In the genomic region with DNA sequence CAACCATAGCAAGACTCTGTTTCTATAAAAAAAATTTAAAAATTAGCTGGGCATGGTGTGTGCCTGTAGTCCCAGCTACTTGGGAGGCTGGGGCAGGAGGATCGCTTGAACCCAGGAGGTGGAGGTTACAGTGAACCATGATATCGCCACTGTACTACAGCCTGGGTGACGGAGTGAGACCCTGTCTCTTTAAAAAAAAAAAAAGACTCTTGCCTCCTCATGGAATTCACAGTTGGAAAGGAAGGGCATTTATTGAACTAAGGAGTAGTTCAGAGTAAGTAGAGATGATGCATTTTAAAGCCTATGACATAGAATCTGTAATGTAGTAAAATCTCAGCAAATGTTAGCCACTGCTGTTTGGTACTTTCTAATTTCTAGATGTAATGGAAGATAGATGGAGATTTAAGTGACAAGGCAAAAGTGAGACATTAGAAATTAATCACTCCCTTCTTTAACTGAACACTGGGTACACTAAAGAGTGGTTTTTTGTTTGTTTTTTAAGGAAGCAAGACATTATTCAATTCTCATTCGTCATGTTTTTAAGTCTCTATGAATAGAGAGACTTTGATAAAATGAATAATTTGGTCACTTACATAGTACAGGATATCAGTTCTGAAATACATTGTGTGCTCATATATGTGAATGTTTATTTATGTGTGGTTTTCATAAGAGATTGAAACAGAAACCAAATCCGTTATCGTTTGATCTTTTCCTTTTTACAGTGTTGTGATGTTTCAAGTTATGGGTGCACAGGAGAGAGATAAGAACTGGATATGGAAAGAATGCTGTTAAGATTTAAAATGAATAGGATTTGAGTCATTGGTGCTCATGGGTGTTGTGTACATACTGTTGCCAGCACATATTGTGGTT, we compare ENCODE assay signal across 8 cellular contexts. TPM values are rescaled to one million over a fixed set of nuclear protein-coding genes. Genes with fewer than 3 reads are reported as not detected.
A peak's percentile ranks its signal among the peaks of the same experiment; 100 is the strongest.
DNase-seq lines count a peak whose midpoint lies in the region; ATAC-seq and TF ChIP-seq lines count a peak whose summit lies in the region.

No MANE protein-coding gene starts in this region.

- H3K27me3 ChIP-seq in AG04450 (ENCODE audit: control insufficient read depth, insufficient read depth, low read length), result no peaks in the 10 kb centered on the region
- no peaks in the 10 kb centered on the region for H3K27me3 ChIP-seq in kidney epithelial cell (ENCODE audit: control insufficient read depth, insufficient read depth, low read length)
- no peaks in the 10 kb centered on the region for H3K27me3 ChIP-seq in upper lobe of left lung

- peak overlapping the region; percentile 55 for H3K4me3 Mint-ChIP-seq in activated naive CD8-positive, alpha-beta T cell

- peak; percentile 72 for ATAC-seq in GM19035 (IDR thresholded peaks at IDR 0.05; ENCODE audit: unreplicated experiment)
- peak; percentile 74 for ATAC-seq in HG03469 (IDR thresholded peaks at IDR 0.05; ENCODE audit: unreplicated experiment)
- peak; percentile 42 to 46 for ATAC-seq in upper lobe of left lung (ENCODE audit: low FRiP score in 2 of 2)

- H3K4me1 ChIP-seq in upper lobe of left lung, result peaks cover 19 to 39% (median 28%) of the 10 kb centered on the region in 4 donors

- H3K27ac Mint-ChIP-seq in activated naive CD8-positive, alpha-beta T cell, result peak overlapping the region; percentile 55

- 52 to 57% methylated on average over 6 of the region's 6 CpGs for WGBS in upper lobe of left lung, 2 donors

- H3K9me3 ChIP-seq in AG04450 (ENCODE audit: control insufficient read depth, insufficient read depth, low read length), result peaks cover 6% of the 10 kb centered on the region
- peaks cover 0 to 14% (median 8%) of the 10 kb centered on the region in 4 donors for H3K9me3 ChIP-seq in upper lobe of left lung

- H3K36me3 ChIP-seq in kidney epithelial cell (ENCODE audit: control insufficient read depth, insufficient read depth, low read length) (peaks cover 1% of the 10 kb centered on the region), upper lobe of left lung (peaks cover 0 to 11% (median 0%) of the 10 kb centered on the region in 4 donors)

- CTCF ChIA-PET in AG04450 (lab: Charles Lee), result interaction anchor here (0.6 kb wide), 1 partner anchor 329 kb away, joined by 3 read pairs; no protein-coding TSS in a partner anchor

- H3K36me3 Mint-ChIP-seq in activated naive CD8-positive, alpha-beta T cell, result peaks cover 23% of the 10 kb centered on the region

- POLR2A ChIA-PET in AG04450 (lab: Yijun Ruan, JAX), result no interaction called here

- H3K4me3 ChIP-seq in AG04450 (ENCODE audit: low read depth, low read length) (peak overlapping the region; percentile 43), kidney epithelial cell (ENCODE audit: low read depth, low read length) (no peak overlapping the region), upper lobe of left lung (peak overlapping the region in 2 of 4 donors; percentile 5 to 9)

- no peaks in the 10 kb centered on the region for H3K27me3 Mint-ChIP-seq in activated naive CD8-positive, alpha-beta T cell

- peaks cover 51% of the 10 kb centered on the region for H3K4me1 Mint-ChIP-seq in activated naive CD8-positive, alpha-beta T cell (ENCODE audit: low read depth)

- H3K27ac ChIP-seq in AG04450 (ENCODE audit: low read depth, low read length), result no peak overlapping the region
- peak overlapping the region; percentile 20 to 64 (median 48) for H3K27ac ChIP-seq in upper lobe of left lung

- no peak for TF ChIP-seq POLR2A in upper lobe of left lung (IDR thresholded peaks at IDR 0.05)

- DNase-seq in AG04450 (ENCODE audit: low read depth, low spot score) (peak; percentile 55), kidney epithelial cell (ENCODE audit: low read depth) (peak; percentile 25), upper lobe of left lung (no peak), GOT3 (lab: John Stamatoyannopoulos, UW) (no peak), NCI-H2081 treated with DMSO at 0.1 percent for 48 hours (lab: John Stamatoyannopoulos, UW) (no peak)

- peaks cover 15% of the 10 kb centered on the region for H3K9me3 Mint-ChIP-seq in activated naive CD8-positive, alpha-beta T cell (ENCODE audit: low read depth)

- TF ChIP-seq EP300 in upper lobe of left lung (IDR thresholded peaks at IDR 0.05), result no peak

- TF ChIP-seq CTCF in AG04450 (IDR thresholded peaks at IDR 0.05; ENCODE audit: low read depth, low read length) (no peak), kidney epithelial cell (IDR thresholded peaks at IDR 0.05; ENCODE audit: insufficient read depth, low read length, poor library complexity, severe bottlenecking) (no peak), upper lobe of left lung (IDR thresholded peaks at IDR 0.05) (no peak)

RNA-seq across cellular contexts. Expression of a gene that starts 29.3 kb away (rescaled TPM):
- 9.5 and 11.0 TPM in 2 replicates for polyA plus RNA-seq in AG04450 (2011; rRNA removed)
- polyA minus RNA-seq in AG04450 (2011; rRNA and poly(A)+ RNA removed), result 15.0 and 23.3 TPM in 2 replicates
- 24.7 and 26.2 TPM in 2 replicates for total RNA-seq in kidney epithelial cell
- 10 to 100 TPM; 24.6 to 47.1 (median 32.6) TPM for total RNA-seq in upper lobe of left lung

Comparison
In these comparisons a context has a peak if more than half of its experiments do, and no peak if none do; other contexts are left out.
1. DNase-seq: peak in AG04450 (single experiment) and kidney epithelial cell (single experiment); none in upper lobe of left lung (0 of 2), GOT3 (single experiment) and NCI-H2081 treated with DMSO at 0.1 percent for 48 hours (single experiment).
2. Peak in every context shown above with its lines, with median percentiles within 50 percentile points of each other: ATAC-seq.